Comparison of ENCODE assay signal across 1 cellular context in the genomic region with DNA sequence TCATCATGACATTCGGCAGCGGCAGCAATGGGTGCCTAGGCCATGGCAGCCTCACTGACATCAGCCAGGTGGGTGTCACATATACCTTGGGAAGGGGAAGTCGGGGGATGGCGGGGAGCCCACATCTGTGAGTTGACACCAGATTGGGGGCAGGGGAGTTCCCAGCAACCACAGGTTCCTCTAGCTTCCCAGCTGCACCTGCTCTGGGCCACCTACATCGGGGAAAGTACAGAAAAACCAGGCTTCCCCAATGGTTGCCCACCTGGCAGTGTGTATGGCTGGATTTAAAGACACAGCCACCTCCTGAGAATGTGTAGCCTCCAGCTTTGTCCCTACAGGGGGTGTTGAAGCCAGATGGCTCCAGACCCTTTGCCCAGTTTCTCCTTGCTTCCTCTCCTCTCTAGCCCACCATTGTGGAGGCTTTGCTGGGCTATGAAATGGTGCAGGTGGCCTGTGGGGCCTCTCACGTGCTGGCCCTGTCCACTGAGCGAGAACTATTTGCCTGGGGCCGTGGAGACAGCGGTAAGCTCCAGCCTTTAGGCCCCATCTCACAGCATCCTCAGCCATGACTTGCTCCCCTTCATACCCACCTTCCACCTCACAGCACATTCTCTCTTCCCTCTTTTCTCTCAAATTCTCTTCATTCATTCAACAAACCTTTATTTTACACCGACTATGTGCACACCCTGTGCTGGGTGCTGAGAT.
TF ChIP-seq lines count a peak whose summit lies in the region.

No MANE protein-coding gene starts in this region.

TF ChIP-seq in GM12878, 131 proteins besides CTCF, POLR2A, EP300 and RAD21 (continued from another document and continues in another):
- TF ChIP-seq CUX1 (IDR thresholded peaks at IDR 0.05; ENCODE audit: insufficient replicate concordance, low read depth, low read length) (no peak), CBFB (IDR thresholded peaks at IDR 0.05; ENCODE audit: low read depth) (peak; percentile 91), NRF1 (conservative IDR thresholded peaks at IDR 0.05; ENCODE audit: low read depth, low read length) (no peak), PAX5 (IDR thresholded peaks at IDR 0.05; ENCODE audit: borderline replicate concordance, low read depth, low read length) (peak; percentile 65; the same call in 1 of the 2 replicates), BMI1 (IDR thresholded peaks at IDR 0.05; ENCODE audit: borderline replicate concordance) (peak; percentile 23; the same call in 1 of the 2 replicates), SMAD1 (IDR thresholded peaks at IDR 0.05; ENCODE audit: low read depth, partially characterized antibody) (no peak), SPI1 (IDR thresholded peaks at IDR 0.05; ENCODE audit: borderline replicate concordance, insufficient read depth, low read depth, low read length) (peak; percentile 80), FOXM1 (IDR thresholded peaks at IDR 0.05; ENCODE audit: low read depth, low read length) (no peak), MXI1 (IDR thresholded peaks at IDR 0.05; ENCODE audit: low read depth, low read length) (no peak), BRCA1 (IDR thresholded peaks at IDR 0.05; ENCODE audit: low read depth, low read length) (no peak), ATF7 (IDR thresholded peaks at IDR 0.05; ENCODE audit: low read depth) (peak; percentile 51; the same call in 1 of the 2 replicates), HCFC1 (IDR thresholded peaks at IDR 0.05; ENCODE audit: low read length) (no peak), CREB1 (IDR thresholded peaks at IDR 0.05; ENCODE audit: low read depth) (no peak), HDAC2 (IDR thresholded peaks at IDR 0.05) (no peak), EED (IDR thresholded peaks at IDR 0.05; ENCODE audit: low read depth) (peak; percentile 95), CREM (IDR thresholded peaks at IDR 0.05; ENCODE audit: low read depth) (peak; percentile 79), TCF3 (IDR thresholded peaks at IDR 0.05; ENCODE audit: borderline replicate concordance, insufficient read depth, low read depth, low read length) (peak; percentile 97), ZNF24 (IDR thresholded peaks at IDR 0.05) (no peak), CEBPZ (IDR thresholded peaks at IDR 0.05; ENCODE audit: low read depth, low read length) (no peak), POLR2AphosphoS5 (IDR thresholded peaks at IDR 0.05; ENCODE audit: low read length) (no peak), SIX5 (IDR thresholded peaks at IDR 0.05; ENCODE audit: low read depth, low read length, severe bottlenecking) (no peak), E2F4 (IDR thresholded peaks at IDR 0.05; ENCODE audit: low read depth, low read length) (no peak), RUNX3 (IDR thresholded peaks at IDR 0.05; ENCODE audit: low read length) (no peak), JUND (IDR thresholded peaks at IDR 0.05; ENCODE audit: low read depth, low read length) (no peak), ZNF217 (IDR thresholded peaks at IDR 0.05) (no peak), SP1 (IDR thresholded peaks at IDR 0.05; ENCODE audit: low read depth, low read length) (no peak)
- TF ChIP-seq, protein P1, sequence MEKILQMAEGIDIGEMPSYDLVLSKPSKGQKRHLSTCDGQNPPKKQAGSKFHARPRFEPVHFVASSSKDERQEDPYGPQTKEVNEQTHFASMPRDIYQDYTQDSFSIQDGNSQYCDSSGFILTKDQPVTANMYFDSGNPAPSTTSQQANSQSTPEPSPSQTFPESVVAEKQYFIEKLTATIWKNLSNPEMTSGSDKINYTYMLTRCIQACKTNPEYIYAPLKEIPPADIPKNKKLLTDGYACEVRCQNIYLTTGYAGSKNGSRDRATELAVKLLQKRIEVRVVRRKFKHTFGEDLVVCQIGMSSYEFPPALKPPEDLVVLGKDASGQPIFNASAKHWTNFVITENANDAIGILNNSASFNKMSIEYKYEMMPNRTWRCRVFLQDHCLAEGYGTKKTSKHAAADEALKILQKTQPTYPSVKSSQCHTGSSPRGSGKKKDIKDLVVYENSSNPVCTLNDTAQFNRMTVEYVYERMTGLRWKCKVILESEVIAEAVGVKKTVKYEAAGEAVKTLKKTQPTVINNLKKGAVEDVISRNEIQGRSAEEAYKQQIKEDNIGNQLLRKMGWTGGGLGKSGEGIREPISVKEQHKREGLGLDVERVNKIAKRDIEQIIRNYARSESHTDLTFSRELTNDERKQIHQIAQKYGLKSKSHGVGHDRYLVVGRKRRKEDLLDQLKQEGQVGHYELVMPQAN (conservative IDR thresholded peaks at IDR 0.05) = no peak
- TF ChIP-seq, protein P2, sequence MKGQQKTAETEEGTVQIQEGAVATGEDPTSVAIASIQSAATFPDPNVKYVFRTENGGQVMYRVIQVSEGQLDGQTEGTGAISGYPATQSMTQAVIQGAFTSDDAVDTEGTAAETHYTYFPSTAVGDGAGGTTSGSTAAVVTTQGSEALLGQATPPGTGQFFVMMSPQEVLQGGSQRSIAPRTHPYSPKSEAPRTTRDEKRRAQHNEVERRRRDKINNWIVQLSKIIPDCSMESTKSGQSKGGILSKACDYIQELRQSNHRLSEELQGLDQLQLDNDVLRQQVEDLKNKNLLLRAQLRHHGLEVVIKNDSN (IDR thresholded peaks at IDR 0.05; ENCODE audit: borderline replicate concordance, extremely low read length, insufficient read depth, low read depth, low read length) = peak; percentile 36
- TF ChIP-seq, protein P3, sequence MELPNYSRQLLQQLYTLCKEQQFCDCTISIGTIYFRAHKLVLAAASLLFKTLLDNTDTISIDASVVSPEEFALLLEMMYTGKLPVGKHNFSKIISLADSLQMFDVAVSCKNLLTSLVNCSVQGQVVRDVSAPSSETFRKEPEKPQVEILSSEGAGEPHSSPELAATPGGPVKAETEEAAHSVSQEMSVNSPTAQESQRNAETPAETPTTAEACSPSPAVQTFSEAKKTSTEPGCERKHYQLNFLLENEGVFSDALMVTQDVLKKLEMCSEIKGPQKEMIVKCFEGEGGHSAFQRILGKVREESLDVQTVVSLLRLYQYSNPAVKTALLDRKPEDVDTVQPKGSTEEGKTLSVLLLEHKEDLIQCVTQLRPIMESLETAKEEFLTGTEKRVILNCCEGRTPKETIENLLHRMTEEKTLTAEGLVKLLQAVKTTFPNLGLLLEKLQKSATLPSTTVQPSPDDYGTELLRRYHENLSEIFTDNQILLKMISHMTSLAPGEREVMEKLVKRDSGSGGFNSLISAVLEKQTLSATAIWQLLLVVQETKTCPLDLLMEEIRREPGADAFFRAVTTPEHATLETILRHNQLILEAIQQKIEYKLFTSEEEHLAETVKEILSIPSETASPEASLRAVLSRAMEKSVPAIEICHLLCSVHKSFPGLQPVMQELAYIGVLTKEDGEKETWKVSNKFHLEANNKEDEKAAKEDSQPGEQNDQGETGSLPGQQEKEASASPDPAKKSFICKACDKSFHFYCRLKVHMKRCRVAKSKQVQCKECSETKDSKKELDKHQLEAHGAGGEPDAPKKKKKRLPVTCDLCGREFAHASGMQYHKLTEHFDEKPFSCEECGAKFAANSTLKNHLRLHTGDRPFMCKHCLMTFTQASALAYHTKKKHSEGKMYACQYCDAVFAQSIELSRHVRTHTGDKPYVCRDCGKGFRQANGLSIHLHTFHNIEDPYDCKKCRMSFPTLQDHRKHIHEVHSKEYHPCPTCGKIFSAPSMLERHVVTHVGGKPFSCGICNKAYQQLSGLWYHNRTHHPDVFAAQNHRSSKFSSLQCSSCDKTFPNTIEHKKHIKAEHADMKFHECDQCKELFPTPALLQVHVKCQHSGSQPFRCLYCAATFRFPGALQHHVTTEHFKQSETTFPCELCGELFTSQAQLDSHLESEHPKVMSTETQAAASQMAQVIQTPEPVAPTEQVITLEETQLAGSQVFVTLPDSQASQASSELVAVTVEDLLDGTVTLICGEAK (IDR thresholded peaks at IDR 0.05; ENCODE audit: borderline replicate concordance) = no peak
- TF ChIP-seq, protein P4, sequence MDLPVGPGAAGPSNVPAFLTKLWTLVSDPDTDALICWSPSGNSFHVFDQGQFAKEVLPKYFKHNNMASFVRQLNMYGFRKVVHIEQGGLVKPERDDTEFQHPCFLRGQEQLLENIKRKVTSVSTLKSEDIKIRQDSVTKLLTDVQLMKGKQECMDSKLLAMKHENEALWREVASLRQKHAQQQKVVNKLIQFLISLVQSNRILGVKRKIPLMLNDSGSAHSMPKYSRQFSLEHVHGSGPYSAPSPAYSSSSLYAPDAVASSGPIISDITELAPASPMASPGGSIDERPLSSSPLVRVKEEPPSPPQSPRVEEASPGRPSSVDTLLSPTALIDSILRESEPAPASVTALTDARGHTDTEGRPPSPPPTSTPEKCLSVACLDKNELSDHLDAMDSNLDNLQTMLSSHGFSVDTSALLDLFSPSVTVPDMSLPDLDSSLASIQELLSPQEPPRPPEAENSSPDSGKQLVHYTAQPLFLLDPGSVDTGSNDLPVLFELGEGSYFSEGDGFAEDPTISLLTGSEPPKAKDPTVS (IDR thresholded peaks at IDR 0.05; ENCODE audit: low read depth, low read length) = no peak
- TF ChIP-seq, protein P5, sequence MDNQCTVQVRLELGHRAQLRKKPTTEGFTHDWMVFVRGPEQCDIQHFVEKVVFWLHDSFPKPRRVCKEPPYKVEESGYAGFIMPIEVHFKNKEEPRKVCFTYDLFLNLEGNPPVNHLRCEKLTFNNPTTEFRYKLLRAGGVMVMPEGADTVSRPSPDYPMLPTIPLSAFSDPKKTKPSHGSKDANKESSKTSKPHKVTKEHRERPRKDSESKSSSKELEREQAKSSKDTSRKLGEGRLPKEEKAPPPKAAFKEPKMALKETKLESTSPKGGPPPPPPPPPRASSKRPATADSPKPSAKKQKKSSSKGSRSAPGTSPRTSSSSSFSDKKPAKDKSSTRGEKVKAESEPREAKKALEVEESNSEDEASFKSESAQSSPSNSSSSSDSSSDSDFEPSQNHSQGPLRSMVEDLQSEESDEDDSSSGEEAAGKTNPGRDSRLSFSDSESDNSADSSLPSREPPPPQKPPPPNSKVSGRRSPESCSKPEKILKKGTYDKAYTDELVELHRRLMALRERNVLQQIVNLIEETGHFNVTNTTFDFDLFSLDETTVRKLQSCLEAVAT (IDR thresholded peaks at IDR 0.05) = peak; percentile 7; the same call in 1 of the 2 replicates
